In the genomic region with DNA sequence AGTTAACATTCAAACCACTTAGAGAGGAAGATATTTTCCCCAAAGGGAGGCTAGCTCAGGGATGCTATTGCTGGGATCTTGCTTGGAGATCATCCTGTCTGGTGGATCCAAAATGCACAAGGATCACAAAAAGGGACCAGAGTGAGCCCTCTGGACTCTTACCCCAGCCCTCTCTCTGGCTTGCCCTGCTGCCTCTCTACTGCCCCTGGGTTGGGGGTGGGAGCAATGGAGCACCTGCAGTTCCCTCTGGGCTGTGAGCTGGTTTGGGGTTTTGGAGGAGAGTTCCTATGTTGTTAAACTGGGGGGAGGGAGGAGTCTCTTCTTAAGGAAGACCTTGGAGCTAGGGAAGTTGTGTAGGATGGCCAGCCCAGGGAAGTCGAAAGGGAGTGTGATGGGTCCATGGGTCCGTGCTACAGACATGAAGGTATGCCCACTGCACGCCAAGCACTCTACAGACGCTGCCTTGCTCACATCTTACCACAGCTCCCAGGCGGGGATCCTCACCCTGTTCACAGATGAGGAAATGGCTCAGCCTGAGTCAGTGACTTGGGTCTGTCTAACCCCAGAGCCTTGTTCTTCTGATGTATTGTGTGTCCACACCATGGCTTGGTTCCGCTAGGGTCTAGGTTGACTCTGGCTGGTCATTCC, we compare ENCODE assay signal across 8 cellular contexts. TPM values are rescaled to one million over a fixed set of nuclear protein-coding genes. Genes with fewer than 3 reads are reported as not detected.
DNase-seq lines count a peak whose midpoint lies in the region; ATAC-seq and TF ChIP-seq lines count a peak whose summit lies in the region.

No MANE protein-coding gene starts in this region.

- no peaks in the 10 kb centered on the region for H3K9me3 ChIP-seq in Peyer's patch

- TF ChIP-seq CTCF in Peyer's patch (IDR thresholded peaks at IDR 0.05): no peak

- peaks cover 41% of the 10 kb centered on the region for H3K36me3 Mint-ChIP-seq in activated T-cell treated with anti-CD3 and anti-CD28 coated beads, Interleukin-2, amount 50 U/mL, for 4 hours (ENCODE audit: insufficient read depth)

- no peak for TF ChIP-seq POLR2A in Peyer's patch (IDR thresholded peaks at IDR 0.05)

- H3K9me3 Mint-ChIP-seq in activated T-cell treated with anti-CD3 and anti-CD28 coated beads, Interleukin-2, amount 50 U/mL, for 4 hours: no peaks in the 10 kb centered on the region

- H3K27me3 Mint-ChIP-seq in activated T-cell treated with anti-CD3 and anti-CD28 coated beads, Interleukin-2, amount 50 U/mL, for 4 hours (ENCODE audit: low read depth): no peaks in the 10 kb centered on the region

- H3K4me1 Mint-ChIP-seq in activated T-cell treated with anti-CD3 and anti-CD28 coated beads, Interleukin-2, amount 50 U/mL, for 4 hours (ENCODE audit: low read depth): peaks cover 78% of the 10 kb centered on the region

- H3K36me3 ChIP-seq in Peyer's patch: no peaks in the 10 kb centered on the region

- peak overlapping the region; percentile 8 to 100 (median 70) for H3K27ac ChIP-seq in Peyer's patch

- DNase-seq in Peyer's patch (peak in 1 of 3 donors; percentile 50), hepatic stellate cell (ENCODE audit: low spot score) (peak; percentile 49), NCI-H526 treated with DMSO at 0.1 percent for 48 hours (lab: John Stamatoyannopoulos, UW) (no peak), NCI-H1694 (lab: John Stamatoyannopoulos, UW) (no peak), SKM-1 (lab: John Stamatoyannopoulos, UW; ENCODE audit: unreplicated experiment) (no peak), inferior parietal cortex (ENCODE audit: extremely low spot score) (no peak)
- DNase-seq in activated T-cell treated with anti-CD3 and anti-CD28 coated beads, Interleukin-2, amount 50 U/mL, for 4 hours: peak; percentile 60
- DNase-seq in stimulated activated CD8-positive, alpha-beta memory T cell treated with anti-CD3 and anti-CD28 coated beads, Interleukin-4, amount 100 ng/mL, for 48 hours: peak; percentile 77

- peak overlapping the region; percentile 33 to 92 (median 72) for H3K4me3 ChIP-seq in Peyer's patch

- H3K4me3 Mint-ChIP-seq in activated T-cell treated with anti-CD3 and anti-CD28 coated beads, Interleukin-2, amount 50 U/mL, for 4 hours: peak overlapping the region; percentile 86

- peaks cover 0 to 33% (median 16%) of the 10 kb centered on the region in 4 donors for H3K4me1 ChIP-seq in Peyer's patch

- ATAC-seq in activated T-cell treated with anti-CD3 and anti-CD28 coated beads, Interleukin-2, amount 50 U/mL, for 4 hours: peak; percentile 31 to 37

- H3K27me3 ChIP-seq in Peyer's patch: no peaks in the 10 kb centered on the region

RNA-seq across cellular contexts. Expression of a gene that starts 3.8 kb away (rescaled TPM):
- total RNA-seq in Peyer's patch: 10 to 100 TPM; 10.9 to 44.6 (median 14.8) TPM
- total RNA-seq in activated T-cell treated with anti-CD3 and anti-CD28 coated beads, Interleukin-2, amount 50 U/mL, for 4 hours: 100 to 1,000 TPM; 102 to 143 (median 119) TPM

Comparison
In these comparisons a context has a peak if more than half of its experiments do, and no peak if none do; other contexts are left out.
1. DNase-seq: peak in activated T-cell treated with anti-CD3 and anti-CD28 coated beads, Interleukin-2, amount 50 U/mL, for 4 hours (single experiment), hepatic stellate cell (single experiment) and stimulated activated CD8-positive, alpha-beta memory T cell treated with anti-CD3 and anti-CD28 coated beads, Interleukin-4, amount 100 ng/mL, for 48 hours (single experiment); none in NCI-H526 treated with DMSO at 0.1 percent for 48 hours (single experiment), NCI-H1694 (single experiment), SKM-1 (single experiment) and inferior parietal cortex (single experiment).